24 cellular contexts compared by ENCODE assay signal in genomic region chr18:7735606-7736175, GRCh38.
A peak's percentile ranks its signal among the peaks of the same experiment; 100 is the strongest.
DNase-seq lines count a peak whose midpoint lies in the region; ATAC-seq, FAIRE-seq and TF ChIP-seq lines count a peak whose summit lies in the region.
"Had no signal": no experiment of that assay in that cellular context is flagged by ENCODE, and none has a peak within 500 bp of the region (broad histone marks: within the 10 kb centered on the region; RNA-seq: fewer than 3 reads in every experiment).

No MANE protein-coding gene starts in this region.

- intact Hi-C loops in pancreas (cut with DNase I): no loop called here

- H3K27ac ChIP-seq in A549 (peak overlapping the region; percentile 47 to 63; a peak in 5 of 6 replicates), endodermal cell (ENCODE audit: low read depth, low read length) (no peak overlapping the region), pancreas (peak overlapping the region in 2 of 4 donors; percentile 68 to 70)
- H3K27ac ChIP-seq: SK-N-MC had no signal

- no peaks in the 10 kb centered on the region for H3K27me3 Mint-ChIP-seq in endodermal cell (ENCODE audit: insufficient read depth)
- H3K27me3 Mint-ChIP-seq: IgD-negative memory B cell had no signal

- peaks cover 6% of the 10 kb centered on the region for H3K36me3 Mint-ChIP-seq in endodermal cell (ENCODE audit: low read depth)
- no peaks in the 10 kb centered on the region for H3K36me3 Mint-ChIP-seq in stimulated activated effector memory CD8-positive, alpha-beta T cell treated with anti-CD3 and anti-CD28 coated beads, Interleukin-12 subunit alpha, Interleukin-12 subunit beta, amount 100 ng/mL, for 72 hours
- H3K36me3 Mint-ChIP-seq: CD14-positive monocyte; CD8-positive, alpha-beta memory T cell; IgD-negative memory B cell had no signal

- peaks cover 6% of the 10 kb centered on the region for H3K36me3 ChIP-seq in endodermal cell (ENCODE audit: control insufficient read depth, insufficient read depth, low read length)
- H3K36me3 ChIP-seq in pancreas: no peaks in the 10 kb centered on the region

- POLR2A ChIA-PET in A549 (lab: Yijun Ruan, JAX): no interaction called here

- H3K9me3 ChIP-seq in A549 (no peaks in the 10 kb centered on the region), endodermal cell (ENCODE audit: control insufficient read depth, low read length) (peaks cover 12% of the 10 kb centered on the region), pancreas (no peaks in the 10 kb centered on the region)

- no peaks in the 10 kb centered on the region for H3K27me3 ChIP-seq in endodermal cell (ENCODE audit: control insufficient read depth, insufficient read depth, low read length, poor library complexity, severe bottlenecking)
- H3K27me3 ChIP-seq in pancreas: no peaks in the 10 kb centered on the region

- FAIRE-seq in A549 (lab: Jason Lieb, UNC) (no peak), D721Med (lab: Jason Lieb, UNC) (peak; percentile 44), pancreas (lab: Jason Lieb, UNC) (no peak)
- FAIRE-seq: GM19239 had no signal

- peaks cover 15% of the 10 kb centered on the region for H3K9me3 Mint-ChIP-seq in endodermal cell
- no peaks in the 10 kb centered on the region for H3K9me3 Mint-ChIP-seq in stimulated activated effector memory CD8-positive, alpha-beta T cell treated with anti-CD3 and anti-CD28 coated beads, Interleukin-12 subunit alpha, Interleukin-12 subunit beta, amount 100 ng/mL, for 72 hours

- no peak for TF ChIP-seq EP300 in A549 (IDR thresholded peaks at IDR 0.05)

- H3K9ac ChIP-seq in endodermal cell (ENCODE audit: extremely low read depth, low read length, poor library complexity, severe bottlenecking): peak overlapping the region; percentile 42

- WGBS in A549 (ENCODE audit: missing lambda C conversion rate): 92% methylated on average over 2 of the region's 2 CpGs
- WGBS in endodermal cell (ENCODE audit: insufficient coverage in 1 of 2, insufficient read length in 1 of 2), 2 experiments: 40 to 41% methylated on average over 1 to 2 of the region's 2 CpGs
- 33 to 35% methylated on average over 2 of the region's 2 CpGs for WGBS in pancreas, 2 donors

- no peak for DNase-seq in A549 (ENCODE audit: low read depth in 1 of 2, low spot score in 1 of 2)
- DNase-seq in D721Med (ENCODE audit: insufficient read length, low spot score): no peak
- DNase-seq in endodermal cell: peak; percentile 63
- no peak for DNase-seq in pancreas
- no peak for DNase-seq in stimulated activated effector memory CD8-positive, alpha-beta T cell treated with anti-CD3 and anti-CD28 coated beads, Interleukin-12 subunit alpha, Interleukin-12 subunit beta, amount 100 ng/mL, for 72 hours (ENCODE audit: low spot score in 2 of 2)
- DNase-seq in C1 segment of cervical spinal cord (lab: John Stamatoyannopoulos, UW): no peak
- no peak for DNase-seq in SHP77 (lab: John Stamatoyannopoulos, UW)
- DNase-seq: CD8-positive, alpha-beta memory T cell; H7; NCI-H1092; NCI-H1417 treated with DMSO at 0.1 percent for 48 hours; NCI-H1694 treated with DMSO at 0.1 percent for 48 hours; NCI-H2081 treated with DMSO at 0.1 percent for 48 hours; NCI-H2171; NCI-H226; NCI-H510A; NCI-H69; RPMI8226; SHP77 treated with DMSO at 0.1 percent for 48 hours had no signal

- TF ChIP-seq CTCF in A549 (IDR thresholded peaks at IDR 0.05) (no peak), D721Med (IDR thresholded peaks at IDR 0.05; ENCODE audit: insufficient read depth, missing control alignments) (no peak), endodermal cell (conservative IDR thresholded peaks at IDR 0.05) (no peak), pancreas (IDR thresholded peaks at IDR 0.05) (no peak)

- ATAC-seq in A549 (no peak), pancreas (peak; percentile 57 to 84 (median 78)), GM19467 (IDR thresholded peaks at IDR 0.05; ENCODE audit: unreplicated experiment) (no peak)
- ATAC-seq in stimulated activated effector memory CD8-positive, alpha-beta T cell treated with anti-CD3 and anti-CD28 coated beads, Interleukin-12 subunit alpha, Interleukin-12 subunit beta, amount 100 ng/mL, for 72 hours: no peak

- H3K4me3 ChIP-seq in A549: no peak overlapping the region
- H3K4me3 ChIP-seq in endodermal cell (ENCODE audit: low read length): no peak overlapping the region
- no peak overlapping the region for H3K4me3 ChIP-seq in pancreas
- H3K4me3 ChIP-seq: SK-N-MC had no signal

- H3K4me2 ChIP-seq in A549: peak overlapping the region; percentile 3

- TF ChIP-seq POLR2A in A549 (IDR thresholded peaks at IDR 0.05; ENCODE audit: low read length): no peak

- H3K27ac Mint-ChIP-seq in endodermal cell: peak overlapping the region; percentile 91
- H3K27ac Mint-ChIP-seq in stimulated activated effector memory CD8-positive, alpha-beta T cell treated with anti-CD3 and anti-CD28 coated beads, Interleukin-12 subunit alpha, Interleukin-12 subunit beta, amount 100 ng/mL, for 72 hours: no peak overlapping the region
- H3K27ac Mint-ChIP-seq: CD14-positive monocyte, IgD-negative memory B cell had no signal

- CTCF ChIA-PET in A549 (lab: Yijun Ruan, JAX): interaction anchor here (1.0 kb wide), 2 partner anchors 12 to 54 kb away, joined by 3 to 4 read pairs; no protein-coding TSS in a partner anchor

- H3K4me1 ChIP-seq in A549: peaks cover 31% of the 10 kb centered on the region
- peaks cover 17% of the 10 kb centered on the region for H3K4me1 ChIP-seq in endodermal cell (ENCODE audit: control insufficient read depth, insufficient read depth, low read length)
- peaks cover 22 to 30% (median 29%) of the 10 kb centered on the region in 3 donors for H3K4me1 ChIP-seq in pancreas

- no peak overlapping the region for H3K4me3 Mint-ChIP-seq in endodermal cell
- H3K4me3 Mint-ChIP-seq in stimulated activated effector memory CD8-positive, alpha-beta T cell treated with anti-CD3 and anti-CD28 coated beads, Interleukin-12 subunit alpha, Interleukin-12 subunit beta, amount 100 ng/mL, for 72 hours: no peak overlapping the region
- H3K4me3 Mint-ChIP-seq: CD14-positive monocyte; CD8-positive, alpha-beta memory T cell; IgD-negative memory B cell had no signal

- TF ChIP-seq RAD21 in A549 (conservative IDR thresholded peaks at IDR 0.05 in 1 of 2, IDR thresholded peaks at IDR 0.05 in 1 of 2): no peak

- H3K4me1 Mint-ChIP-seq in endodermal cell: peaks cover 49% of the 10 kb centered on the region
- H3K4me1 Mint-ChIP-seq in stimulated activated effector memory CD8-positive, alpha-beta T cell treated with anti-CD3 and anti-CD28 coated beads, Interleukin-12 subunit alpha, Interleukin-12 subunit beta, amount 100 ng/mL, for 72 hours: no peaks in the 10 kb centered on the region
- H3K4me1 Mint-ChIP-seq: CD14-positive monocyte; CD8-positive, alpha-beta memory T cell; IgD-negative memory B cell had no signal

TF ChIP-seq in A549, 52 proteins besides CTCF, POLR2A, EP300 and RAD21:
- TF ChIP-seq USF2 (IDR thresholded peaks at IDR 0.05): no peak
- no peak for TF ChIP-seq CBX8 (IDR thresholded peaks at IDR 0.05)
- no peak for TF ChIP-seq NPAS2 (CRISPR knock-in tag; IDR thresholded peaks at IDR 0.05; ENCODE audit: borderline replicate concordance)
- TF ChIP-seq TFCP2L1 (CRISPR knock-in tag; IDR thresholded peaks at IDR 0.05): no peak
- no peak for TF ChIP-seq JUN (IDR thresholded peaks at IDR 0.05)
- no peak for TF ChIP-seq NFE2L2 (conservative IDR thresholded peaks at IDR 0.05; ENCODE audit: low read length)
- TF ChIP-seq HEYL (CRISPR knock-in tag; IDR thresholded peaks at IDR 0.05): no peak
- no peak for TF ChIP-seq EHMT2 (IDR thresholded peaks at IDR 0.05; ENCODE audit: low read depth)
- no peak for TF ChIP-seq HOXA7 (CRISPR knock-in tag; IDR thresholded peaks at IDR 0.05)
- TF ChIP-seq PBX3 (IDR thresholded peaks at IDR 0.05): no peak
- no peak for TF ChIP-seq ELK1 (IDR thresholded peaks at IDR 0.05; ENCODE audit: low read depth, low read length)
- TF ChIP-seq MYC (IDR thresholded peaks at IDR 0.05; ENCODE audit: borderline replicate concordance, low read length): no peak
- TF ChIP-seq MAZ (IDR thresholded peaks at IDR 0.05; ENCODE audit: borderline replicate concordance, low read depth, low read length): no peak
- no peak for TF ChIP-seq HOXB5 (CRISPR knock-in tag; IDR thresholded peaks at IDR 0.05)

Comparison
In these comparisons a context has a peak if more than half of its experiments do, and no peak if none do; other contexts are left out.
1. ATAC-seq: peak in pancreas (4 of 4); none in A549 (0 of 2), stimulated activated effector memory CD8-positive, alpha-beta T cell treated with anti-CD3 and anti-CD28 coated beads, Interleukin-12 subunit alpha, Interleukin-12 subunit beta, amount 100 ng/mL, for 72 hours (single experiment) and GM19467 (single experiment).